In the genomic region with DNA sequence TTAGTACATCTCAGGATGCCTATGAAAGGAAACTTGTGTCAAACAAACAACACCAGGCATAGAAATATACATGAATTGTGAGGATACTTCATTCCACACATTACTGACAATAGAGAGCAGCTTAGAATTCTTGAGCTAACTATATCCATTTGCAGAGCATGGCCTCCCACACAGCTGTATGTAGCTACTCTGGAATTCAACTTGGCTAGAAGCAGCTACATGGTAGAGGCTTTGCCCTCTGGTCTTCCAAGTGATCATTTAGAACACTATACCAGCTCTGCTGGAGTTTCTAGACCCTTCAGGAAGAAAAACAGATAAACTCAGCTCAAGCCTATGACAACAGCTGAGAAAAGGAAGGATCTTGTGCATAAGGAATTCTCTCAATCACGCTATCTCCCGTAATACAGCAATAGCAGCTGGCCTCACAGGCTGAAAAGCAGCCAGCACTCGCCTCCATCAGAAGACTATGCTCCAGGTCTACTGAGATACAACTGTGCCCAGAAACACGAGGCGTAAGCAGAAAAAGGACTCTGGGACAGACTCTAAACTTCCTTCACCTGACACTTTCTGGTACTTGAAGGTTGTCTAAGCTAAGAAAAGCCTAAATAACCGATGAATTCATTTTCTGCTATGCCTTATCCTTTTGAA, we compare ENCODE assay signal across 16 cellular contexts. TPM values are rescaled to one million over a fixed set of nuclear protein-coding genes. Genes with fewer than 3 reads are reported as not detected.
A peak's percentile ranks its signal among the peaks of the same experiment; 100 is the strongest.
DNase-seq lines count a peak whose midpoint lies in the region; ATAC-seq and TF ChIP-seq lines count a peak whose summit lies in the region.
"Had no signal": no experiment of that assay in that cellular context is flagged by ENCODE, and none has a peak within 500 bp of the region (broad histone marks: within the 10 kb centered on the region; RNA-seq: fewer than 3 reads in every experiment).

No MANE protein-coding gene starts in this region.

- H3K4me3 ChIP-seq in adipocyte (ENCODE audit: low read length) = no peak overlapping the region
- H3K4me3 ChIP-seq in foreskin fibroblast (ENCODE audit: low read depth in 1 of 2, low read length in 2 of 2) = no peak overlapping the region
- H3K4me3 ChIP-seq in rectal smooth muscle tissue (ENCODE audit: low read length) = no peak overlapping the region
- H3K4me3 ChIP-seq in esophagus squamous epithelium = no peak overlapping the region

- intact Hi-C loops in esophagus squamous epithelium (cut with DNase I) = no loop called here

- WGBS in esophagus squamous epithelium, 2 donors = 83 to 92% methylated on average over 6 of the region's 6 CpGs

- TF ChIP-seq CTCF in foreskin fibroblast (IDR thresholded peaks at IDR 0.05; ENCODE audit: low read depth, low read length) = no peak
- no peak for TF ChIP-seq CTCF in esophagus squamous epithelium (IDR thresholded peaks at IDR 0.05)

- no peak for ATAC-seq in GM21723 (IDR thresholded peaks at IDR 0.05; ENCODE audit: unreplicated experiment)

- H3K4me1 ChIP-seq in adipocyte (ENCODE audit: control insufficient read depth, insufficient read depth, low read length) (peaks cover 7% of the 10 kb centered on the region), rectal smooth muscle tissue (ENCODE audit: control insufficient read depth, insufficient read depth, low read length) (peaks cover 23% of the 10 kb centered on the region), esophagus squamous epithelium (peaks cover 0 to 14% (median 0%) of the 10 kb centered on the region in 3 donors)
- H3K4me1 ChIP-seq: BE2C had no signal

- H3K27me3 ChIP-seq in adipocyte (replicated peaks; ENCODE audit: control insufficient read depth, insufficient read depth, low read length) = no peaks in the 10 kb centered on the region
- no peaks in the 10 kb centered on the region for H3K27me3 ChIP-seq in rectal smooth muscle tissue (ENCODE audit: control insufficient read depth, insufficient read depth, low read length)
- no peaks in the 10 kb centered on the region for H3K27me3 ChIP-seq in esophagus squamous epithelium
- H3K27me3 ChIP-seq: BE2C had no signal

- peak overlapping the region; percentile 71 for H3K27ac ChIP-seq in rectal smooth muscle tissue (ENCODE audit: low read depth, low read length)
- H3K27ac ChIP-seq in esophagus squamous epithelium = no peak overlapping the region
- H3K27ac ChIP-seq: VCaP had no signal

- TF ChIP-seq POLR2A in esophagus squamous epithelium (IDR thresholded peaks at IDR 0.05) = no peak

- H3K9ac ChIP-seq in adipocyte (ENCODE audit: low read length) (no peak overlapping the region), rectal smooth muscle tissue (ENCODE audit: low read length) (no peak overlapping the region)

- no peaks in the 10 kb centered on the region for H3K9me3 ChIP-seq in adipocyte (ENCODE audit: control insufficient read depth, low read length)
- H3K9me3 ChIP-seq in esophagus squamous epithelium = no peaks in the 10 kb centered on the region
- H3K9me3 ChIP-seq: BE2C had no signal

- DNase-seq in Ammon's horn (ENCODE audit: low spot score) (peak; percentile 27), adipocyte (ENCODE audit: low read depth) (peak; percentile 78), foreskin fibroblast (peak; percentile 47 to 75), NCI-H2171 treated with DMSO at 0.1 percent for 48 hours (lab: John Stamatoyannopoulos, UW) (no peak), esophagus squamous epithelium (lab: John Stamatoyannopoulos, UW) (no peak), pons (ENCODE audit: low spot score) (no peak)
- DNase-seq: BE2C, EL, H7, NCI-H2081, small intestine had no signal

- H3K36me3 ChIP-seq in adipocyte (ENCODE audit: control insufficient read depth, insufficient read depth, low read length, severe bottlenecking) (peaks cover 18% of the 10 kb centered on the region), rectal smooth muscle tissue (ENCODE audit: control insufficient read depth, insufficient read depth, low read length) (no peaks in the 10 kb centered on the region), esophagus squamous epithelium (peaks cover 0 to 20% (median 0%) of the 10 kb centered on the region in 3 donors)

RNA-seq across cellular contexts. Expression of gene APOA1, which starts 50.6 kb away (rescaled TPM):
- not detected for total RNA-seq in esophagus squamous epithelium
- total RNA-seq: SK-MEL-5 had no signal

RNA-seq across cellular contexts. Expression of gene APOC3, which starts 58.3 kb away (rescaled TPM):
- total RNA-seq in esophagus squamous epithelium = not detected
- total RNA-seq: H7, SK-MEL-5, urinary bladder had no signal

Comparison
In these comparisons a context has a peak if more than half of its experiments do, and no peak if none do; other contexts are left out.
1. DNase-seq: peak in Ammon's horn (single experiment), adipocyte (single experiment) and foreskin fibroblast (2 of 2); none in NCI-H2171 treated with DMSO at 0.1 percent for 48 hours (single experiment), esophagus squamous epithelium (single experiment) and pons (single experiment).